ENCODE assay signal across 8 cellular contexts in genomic region chr10:121974535-121975294, GRCh38. TPM values are rescaled to one million over a fixed set of nuclear protein-coding genes. Genes with fewer than 3 reads are reported as not detected.
DNase-seq lines count a peak whose midpoint lies in the region; ATAC-seq and TF ChIP-seq lines count a peak whose summit lies in the region.

NSMCE4A (minus strand) TSS chr10:121975217; CDS start chr10:121975165, 52 bp downstream.

- TF ChIP-seq CTCF in AG09319 (IDR thresholded peaks at IDR 0.05; ENCODE audit: low read depth, low read length) (peak; percentile 43; the same call in 1 of the 2 replicates), liver (IDR thresholded peaks at IDR 0.05; ENCODE audit: low read depth, low read length, missing input control) (no peak)

- H3K27me3 ChIP-seq in liver (ENCODE audit: control insufficient read depth in 4 of 4, insufficient read depth in 4 of 4, low read length in 3 of 4): no peaks in the 10 kb centered on the region

- TF ChIP-seq RAD21 in liver (IDR thresholded peaks at IDR 0.05): peak in 1 of 2 donors; percentile 42

- DNase-seq in AG09319 (ENCODE audit: extremely low read depth, low read depth): peak; percentile 25
- DNase-seq in NCI-H345 treated with DMSO at 0.1 percent for 48 hours (lab: John Stamatoyannopoulos, UW; ENCODE audit: unreplicated experiment): peak; percentile 29
- peak; percentile 61 to 62 for DNase-seq in activated CD4-positive, alpha-beta T cell treated with anti-CD3 and anti-CD28 coated beads, Interleukin-2, amount 50 U/mL, for 24 hours (ENCODE audit: low read depth in 1 of 2, low spot score in 1 of 2)
- peak; percentile 88 for DNase-seq in dermis blood vessel endothelial cell
- DNase-seq in stimulated activated CD4-positive, alpha-beta T cell treated with anti-CD3 and anti-CD28 coated beads, Interleukin-4, amount 100 ng/mL, for 1 hour: peak; percentile 80

- H3K9me3 ChIP-seq in liver (ENCODE audit: control insufficient read depth in 4 of 4, low read length in 3 of 4): no peaks in the 10 kb centered on the region

- H3K9ac ChIP-seq in liver (ENCODE audit: low read depth in 1 of 2, low read length in 2 of 2): peak within 1 kb of the TSS; percentile 10 to 66

- WGBS in liver: under 1% methylated on average over 101 of the region's 101 CpGs

- H3K27ac ChIP-seq in liver (ENCODE audit: low read depth in 1 of 2, low read length in 2 of 2): peak within 1 kb of the TSS; percentile 91 to 96

- peak within 1 kb of the TSS; percentile 82 to 94 (median 87) for H3K4me3 ChIP-seq in liver (ENCODE audit: low read depth in 1 of 3, low read length in 3 of 3)

- peaks cover 5 to 35% (median 22%) of the 10 kb centered on the region in 4 donors for H3K4me1 ChIP-seq in liver (ENCODE audit: control insufficient read depth in 4 of 4, insufficient read depth in 4 of 4, low read length in 3 of 4)

- ATAC-seq in GM18858 (IDR thresholded peaks at IDR 0.05; ENCODE audit: unreplicated experiment) (peak; percentile 59), HG03066 (IDR thresholded peaks at IDR 0.05; ENCODE audit: low read depth, unreplicated experiment) (peak; percentile 85)

- peaks cover 0 to 2% (median 0%) of the 10 kb centered on the region in 4 donors for H3K36me3 ChIP-seq in liver (ENCODE audit: control insufficient read depth in 4 of 4, insufficient read depth in 3 of 4, low read depth in 1 of 4, low read length in 3 of 4)

TF ChIP-seq in liver, 16 proteins besides CTCF, POLR2A, EP300 and RAD21:
- TF ChIP-seq SP1 (IDR thresholded peaks at IDR 0.05) (no peak), YY1 (IDR thresholded peaks at IDR 0.05) (peak; percentile 67), REST (IDR thresholded peaks at IDR 0.05) (peak; percentile 37)

RNA-seq across cellular contexts. Expression of gene NSMCE4A, which starts in this region (rescaled TPM):
- 54.6 and 67.9 TPM in 2 replicates for total RNA-seq in dermis blood vessel endothelial cell
- 10 to 100 TPM; 16.8 to 44.0 TPM for total RNA-seq in liver
- polyA plus RNA-seq in liver: 10 to 100 TPM; 17.6 to 46.5 TPM

Comparison
In these comparisons a context has a peak if more than half of its experiments do, and no peak if none do; other contexts are left out.
1. Peak in every context shown above with its lines: DNase-seq, ATAC-seq, H3K4me3 ChIP-seq and H3K27ac ChIP-seq.
2. DNase-seq: peak in every context shown above with its lines; median percentile 88 in dermis blood vessel endothelial cell; 80 in stimulated activated CD4-positive, alpha-beta T cell treated with anti-CD3 and anti-CD28 coated beads, Interleukin-4, amount 100 ng/mL, for 1 hour; 62 in activated CD4-positive, alpha-beta T cell treated with anti-CD3 and anti-CD28 coated beads, Interleukin-2, amount 50 U/mL, for 24 hours; 29 in NCI-H345 treated with DMSO at 0.1 percent for 48 hours; 25 in AG09319.